In genomic region chr9:82783045-82783444, GRCh38 we compare ENCODE assay signal across 27 cellular contexts.
"Had no signal": no experiment of that assay in that cellular context is flagged by ENCODE, and none has a peak within 500 bp of the region (broad histone marks: within the 10 kb centered on the region; RNA-seq: fewer than 3 reads in every experiment).

No MANE protein-coding gene starts in this region.

- DNase-seq: activated CD4-positive, alpha-beta T cell treated with anti-CD3 and anti-CD28 coated beads, Interleukin-2, amount 10 ng/mL, durations not matched to agents 24 days and 14 days; activated CD4-positive, alpha-beta T cell treated with anti-CD3 and anti-CD28 coated beads, Interleukin-2, amount 50 U/mL, for 4 hours; activated CD8-positive, alpha-beta T cell treated with anti-CD3 and anti-CD28 coated beads for 36 hours; activated naive CD4-positive, alpha-beta T cell treated with anti-CD3 and anti-CD28 coated beads, Interleukin-2, amount 10 ng/mL, durations not matched to agents 7 days and 5 days; activated naive CD8-positive, alpha-beta T cell treated with anti-CD3 and anti-CD28 coated beads, Interleukin-2, amount 50 U/mL, for 24 hours; activated T-cell treated with anti-CD3 and anti-CD28 coated beads, Interleukin-2, amount 50 U/mL, for 24 hours; anterior cingulate cortex; caudate nucleus; Kasumi-1; MM.1S; MV-4-11; NCI-H1092; NCI-H1436 treated with DMSO at 0.1 percent for 48 hours; NCI-H1694 treated with DMSO at 0.1 percent for 48 hours; NCI-H2029; NCI-H345; PC-3; Peyer's patch; RPMI8226; SHP77 treated with DMSO at 0.1 percent for 48 hours; SK-N-SH had no signal

- H3K4me1 ChIP-seq: SJSA1 had no signal

- H3K4me3 ChIP-seq: Peyer's patch, SJSA1 had no signal

- H3K27me3 Mint-ChIP-seq: activated CD4-positive, alpha-beta T cell treated with anti-CD3 and anti-CD28 coated beads, Interleukin-2, amount 10 ng/mL, durations not matched to agents 24 days and 14 days; activated CD8-positive, alpha-beta T cell treated with anti-CD3 and anti-CD28 coated beads for 36 hours; activated naive CD4-positive, alpha-beta T cell treated with anti-CD3 and anti-CD28 coated beads, Interleukin-2, amount 10 ng/mL, durations not matched to agents 7 days and 5 days; activated naive CD8-positive, alpha-beta T cell; activated naive CD8-positive, alpha-beta T cell treated with anti-CD3 and anti-CD28 coated beads, Interleukin-2, amount 50 U/mL, for 24 hours; activated T-cell treated with anti-CD3 and anti-CD28 coated beads, Interleukin-2, amount 50 U/mL, for 24 hours had no signal

- H3K36me3 ChIP-seq: Peyer's patch, SJSA1 had no signal

- H3K27me3 ChIP-seq: Peyer's patch, SJSA1 had no signal

- H3K27ac Mint-ChIP-seq: activated CD4-positive, alpha-beta T cell treated with anti-CD3 and anti-CD28 coated beads, Interleukin-2, amount 10 ng/mL, durations not matched to agents 24 days and 14 days; activated CD8-positive, alpha-beta T cell treated with anti-CD3 and anti-CD28 coated beads for 36 hours; activated naive CD4-positive, alpha-beta T cell treated with anti-CD3 and anti-CD28 coated beads, Interleukin-2, amount 10 ng/mL, durations not matched to agents 7 days and 5 days; activated naive CD8-positive, alpha-beta T cell; activated naive CD8-positive, alpha-beta T cell treated with anti-CD3 and anti-CD28 coated beads, Interleukin-2, amount 50 U/mL, for 24 hours; activated T-cell treated with anti-CD3 and anti-CD28 coated beads, Interleukin-2, amount 50 U/mL, for 24 hours; activated T-helper 1 cell treated with anti-CD3 and anti-CD28 coated beads, Interleukin-12 subunit alpha, Interleukin-12 subunit beta, Interleukin-2, Interleukin-4 antibody, amounts not matched to agents 30 ng/mL and 10 ng/mL and 1 ng/mL, durations not matched to agents 14 hours and 24 hours and 36 hours; T-helper 1 cell treated with Interleukin-12 subunit alpha and Interleukin-12 subunit beta and Interleukin-4 antibody, amounts not matched to agents 30 μg/mL and 1 μg/mL, for 36 hours; T-helper 2 cell treated with Interferon-gamma antibody and Interleukin-4, amounts not matched to agents 5 μg/mL and 100 μg/mL, for 36 hours had no signal

- H3K4me1 Mint-ChIP-seq: activated CD4-positive, alpha-beta T cell treated with anti-CD3 and anti-CD28 coated beads, Interleukin-2, amount 10 ng/mL, durations not matched to agents 24 days and 14 days; activated naive CD4-positive, alpha-beta T cell treated with anti-CD3 and anti-CD28 coated beads, Interleukin-2, amount 10 ng/mL, durations not matched to agents 7 days and 5 days; activated naive CD8-positive, alpha-beta T cell treated with anti-CD3 and anti-CD28 coated beads, Interleukin-2, amount 50 U/mL, for 24 hours had no signal

- H3K4me3 Mint-ChIP-seq: activated CD4-positive, alpha-beta T cell treated with anti-CD3 and anti-CD28 coated beads, Interleukin-2, amount 10 ng/mL, durations not matched to agents 24 days and 14 days; activated CD8-positive, alpha-beta T cell treated with anti-CD3 and anti-CD28 coated beads for 36 hours; activated naive CD4-positive, alpha-beta T cell treated with anti-CD3 and anti-CD28 coated beads, Interleukin-2, amount 10 ng/mL, durations not matched to agents 7 days and 5 days; activated naive CD8-positive, alpha-beta T cell; activated naive CD8-positive, alpha-beta T cell treated with anti-CD3 and anti-CD28 coated beads, Interleukin-2, amount 50 U/mL, for 24 hours; activated T-cell treated with anti-CD3 and anti-CD28 coated beads, Interleukin-2, amount 50 U/mL, for 24 hours; activated T-helper 1 cell treated with anti-CD3 and anti-CD28 coated beads, Interleukin-12 subunit alpha, Interleukin-12 subunit beta, Interleukin-2, Interleukin-4 antibody, amounts not matched to agents 30 ng/mL and 10 ng/mL and 1 ng/mL, durations not matched to agents 14 hours and 24 hours and 36 hours; T-helper 1 cell treated with Interleukin-12 subunit alpha and Interleukin-12 subunit beta and Interleukin-4 antibody, amounts not matched to agents 30 μg/mL and 1 μg/mL, for 36 hours; T-helper 2 cell treated with Interferon-gamma antibody and Interleukin-4, amounts not matched to agents 5 μg/mL and 100 μg/mL, for 36 hours had no signal

- H3K36me3 Mint-ChIP-seq: activated naive CD4-positive, alpha-beta T cell treated with anti-CD3 and anti-CD28 coated beads, Interleukin-2, amount 10 ng/mL, durations not matched to agents 7 days and 5 days; activated naive CD8-positive, alpha-beta T cell; brain had no signal

- H3K27ac ChIP-seq: Peyer's patch, SJSA1 had no signal

- H3K9ac ChIP-seq: SK-N-SH had no signal

- ATAC-seq: activated CD8-positive, alpha-beta T cell treated with anti-CD3 and anti-CD28 coated beads for 36 hours; activated naive CD8-positive, alpha-beta T cell treated with anti-CD3 and anti-CD28 coated beads, Interleukin-2, amount 50 U/mL, for 24 hours; PC-3 had no signal

- H3K9me3 ChIP-seq: Peyer's patch, SJSA1, SK-N-SH had no signal
